ENCODE assay signal across 8 cellular contexts in the genomic region with DNA sequence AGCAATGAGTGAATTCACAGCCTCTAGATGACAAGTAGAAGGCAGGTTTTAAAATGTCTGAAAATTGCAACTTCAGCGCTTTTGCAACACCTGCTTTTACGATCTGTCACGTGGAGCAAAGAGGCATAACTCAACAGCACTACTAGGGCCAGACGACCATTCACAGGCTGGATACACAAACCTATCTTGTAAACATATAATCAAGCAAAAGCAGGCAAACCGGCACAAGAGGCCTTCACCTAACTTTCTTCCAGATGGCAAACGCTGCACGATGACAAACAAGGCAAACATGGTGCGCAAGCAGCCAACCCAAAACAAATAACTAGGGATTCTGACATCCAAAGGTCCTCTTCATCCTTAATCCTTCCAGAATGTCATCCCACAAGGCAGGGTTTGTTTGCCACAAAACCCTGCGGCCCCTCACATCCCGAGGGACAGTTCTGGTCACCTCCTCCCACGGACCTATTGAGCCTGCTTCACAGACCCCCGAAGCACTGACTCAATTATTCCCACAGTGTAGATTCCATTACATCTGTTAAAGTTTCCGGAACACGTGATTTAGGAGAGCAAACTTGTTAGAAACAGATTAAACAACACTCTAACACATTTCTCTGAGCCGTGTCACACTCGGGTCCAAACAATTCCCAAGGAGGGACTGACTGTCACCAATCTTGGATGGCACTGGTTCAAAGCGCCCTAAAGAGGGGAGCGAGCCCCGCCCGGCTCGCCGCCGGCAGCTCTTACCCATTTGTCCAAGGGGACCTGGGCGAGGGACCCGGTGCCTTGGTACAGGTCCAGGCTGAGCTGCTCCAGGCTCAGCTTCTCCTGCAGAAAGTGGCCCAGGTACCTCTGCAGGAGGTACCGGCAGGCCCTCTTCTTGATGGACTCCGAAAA. TPM values are rescaled to one million over a fixed set of nuclear protein-coding genes. Genes with fewer than 3 reads are reported as not detected.
DNase-seq lines count a peak whose midpoint lies in the region; ATAC-seq and TF ChIP-seq lines count a peak whose summit lies in the region.

No MANE protein-coding gene starts in this region.

- H3K4me3 ChIP-seq in GM12865 (ENCODE audit: low read depth, low read length): peak overlapping the region; percentile 89

- ATAC-seq in HG02840 (IDR thresholded peaks at IDR 0.05; ENCODE audit: low FRiP score, unreplicated experiment): peak; percentile 6
- peak; percentile 42 for ATAC-seq in left lobe of liver

- DNase-seq in GM12865 (ENCODE audit: low read depth): peak; percentile 83
- DNase-seq in NCI-H2171 (lab: John Stamatoyannopoulos, UW): peak; percentile 69
- peak in 3 of 4 experiments; percentile 5 to 9 (median 6) for DNase-seq in activated CD4-positive, CD25-positive, alpha-beta regulatory T cell (lab: John Stamatoyannopoulos, UW)
- no peak for DNase-seq in chondrocyte (ENCODE audit: low spot score)
- peak; percentile 66 for DNase-seq in left lobe of liver (ENCODE audit: low spot score)
- DNase-seq in stimulated activated CD4-positive, alpha-beta T cell treated with anti-CD3 and anti-CD28 coated beads, Interleukin-4, amount 100 ng/mL, for 48 hours (ENCODE audit: low read depth in 2 of 2): peak; percentile 14 to 32
- no peak for DNase-seq in NCI-H1930 (lab: John Stamatoyannopoulos, UW)

- H3K36me3 Mint-ChIP-seq in chondrocyte (ENCODE audit: low read depth): no peaks in the 10 kb centered on the region

- H3K27ac Mint-ChIP-seq in chondrocyte (ENCODE audit: unreplicated experiment): peak overlapping the region; percentile 92

- peak overlapping the region; percentile 92 for H3K4me3 Mint-ChIP-seq in chondrocyte (ENCODE audit: unreplicated experiment)

- peaks cover 41% of the 10 kb centered on the region for H3K4me1 Mint-ChIP-seq in chondrocyte (ENCODE audit: low read depth)

- TF ChIP-seq CTCF in GM12865 (IDR thresholded peaks at IDR 0.05; ENCODE audit: insufficient read depth, low read depth, low read length, missing control alignments) (no peak), chondrocyte (IDR thresholded peaks at IDR 0.05) (no peak)

- no peaks in the 10 kb centered on the region for H3K27me3 Mint-ChIP-seq in chondrocyte (ENCODE audit: low read depth)

- no peaks in the 10 kb centered on the region for H3K9me3 Mint-ChIP-seq in chondrocyte (ENCODE audit: low read depth)

RNA-seq across cellular contexts. Expression of a gene that starts 0.8 kb away (rescaled TPM):
- total RNA-seq in chondrocyte (17.0 to 18.1 TPM (median 17.8 TPM) in 3 replicates), left lobe of liver (15.6 TPM)

RNA-seq across cellular contexts. Expression of a gene that starts 1.0 kb away (rescaled TPM):
- total RNA-seq in chondrocyte: 15.0 to 22.4 TPM (median 19.4 TPM) in 3 replicates
- total RNA-seq in left lobe of liver: 12.7 TPM

RNA-seq across cellular contexts. Expression of a gene that starts 29.6 kb away (rescaled TPM):
- total RNA-seq in chondrocyte: 0.05 TPM in 1 of 3 replicates, not detected in the others
- total RNA-seq in left lobe of liver: 0.98 TPM

Comparison
In these comparisons a context has a peak if more than half of its experiments do, and no peak if none do; other contexts are left out.
1. DNase-seq: peak in GM12865 (single experiment), NCI-H2171 (single experiment), activated CD4-positive, CD25-positive, alpha-beta regulatory T cell (3 of 4), left lobe of liver (single experiment) and stimulated activated CD4-positive, alpha-beta T cell treated with anti-CD3 and anti-CD28 coated beads, Interleukin-4, amount 100 ng/mL, for 48 hours (2 of 2); none in chondrocyte (single experiment) and NCI-H1930 (0 of 2).